8 cellular contexts compared by ENCODE assay signal in the genomic region with DNA sequence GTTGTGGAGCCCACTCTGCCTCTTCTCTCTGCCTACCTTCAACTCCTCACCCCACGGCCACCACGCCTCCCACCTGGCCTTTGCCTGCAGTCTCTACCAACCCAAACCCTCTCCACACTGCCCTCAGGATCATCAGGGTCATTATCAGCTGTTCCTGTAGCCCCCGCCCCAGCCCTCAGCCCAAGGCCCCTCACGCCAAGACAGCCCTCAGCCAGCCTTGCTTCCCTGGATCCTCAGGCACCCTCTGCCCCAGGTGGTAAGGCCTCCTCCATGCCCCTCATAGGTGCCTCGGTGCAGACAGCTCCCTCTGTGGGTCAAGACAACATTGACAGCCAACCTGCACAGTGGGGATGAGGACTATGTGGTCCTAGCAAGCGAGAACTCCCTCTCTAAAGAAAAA. TPM values are rescaled to one million over a fixed set of nuclear protein-coding genes. Genes with fewer than 3 reads are reported as not detected.
DNase-seq lines count a peak whose midpoint lies in the region; ATAC-seq, FAIRE-seq and TF ChIP-seq lines count a peak whose summit lies in the region.

No MANE protein-coding gene starts in this region.

- H3K4me1 ChIP-seq in BLaER1 treated with 17β-estradiol and CSF1 and Interleukin-3, amounts not matched to agents 10 nM and 100 nM, result peaks cover 76 to 92% (median 89%) of the 10 kb centered on the region in 10 experiments
- peaks cover 17% of the 10 kb centered on the region for H3K4me1 ChIP-seq in foreskin keratinocyte

- FAIRE-seq in frontal cortex (lab: Jason Lieb, UNC), result no peak

- peak overlapping the region; percentile 78 to 91 (median 82); a peak in 18 of 20 replicates for H3K4me3 ChIP-seq in BLaER1 treated with 17β-estradiol and CSF1 and Interleukin-3, amounts not matched to agents 10 nM and 100 nM

- no peaks in the 10 kb centered on the region for H3K27me3 Mint-ChIP-seq in stimulated activated naive B cell treated with anti-CD40 and anti-IgM and Interleukin-4, amounts not matched to agents 10 μg/mL and 1 μg/mL and 100 μg/mL, for 72 hours

- DNase-seq in HuH-7 (ENCODE audit: low spot score) (peak; percentile 96), activated T-cell treated with anti-CD3 and anti-CD28 coated beads for 48 hours (ENCODE audit: low read depth) (peak; percentile 52), foreskin keratinocyte (no peak), NCI-H524 treated with DMSO at 0.1 percent for 48 hours (lab: John Stamatoyannopoulos, UW) (no peak), frontal cortex (ENCODE audit: low spot score in 2 of 2) (no peak), G401 (ENCODE audit: low spot score) (no peak)
- DNase-seq in stimulated activated naive B cell treated with anti-CD40 and anti-IgM and Interleukin-4, amounts not matched to agents 10 μg/mL and 1 μg/mL and 100 μg/mL, for 72 hours, result no peak

- no peaks in the 10 kb centered on the region for H3K9me3 Mint-ChIP-seq in stimulated activated naive B cell treated with anti-CD40 and anti-IgM and Interleukin-4, amounts not matched to agents 10 μg/mL and 1 μg/mL and 100 μg/mL, for 72 hours

- H3K9me3 ChIP-seq in BLaER1 treated with 17β-estradiol and CSF1 and Interleukin-3, amounts not matched to agents 10 nM and 100 nM (replicated peaks in 1 of 11), result no peaks in the 10 kb centered on the region

- ATAC-seq in foreskin keratinocyte, result peak; percentile 23
- ATAC-seq in stimulated activated naive B cell treated with anti-CD40 and anti-IgM and Interleukin-4, amounts not matched to agents 10 μg/mL and 1 μg/mL and 100 μg/mL, for 72 hours (replicated peaks), result no peak

- H3K4me2 ChIP-seq in BLaER1 treated with 17β-estradiol and CSF1 and Interleukin-3, amounts not matched to agents 10 nM and 100 nM, result peak overlapping the region; percentile 87 to 100 (median 98)

- peaks cover 0 to 5% (median 0%) of the 10 kb centered on the region in 11 experiments; a peak in 2 of 22 replicates for H3K27me3 ChIP-seq in BLaER1 treated with 17β-estradiol and CSF1 and Interleukin-3, amounts not matched to agents 10 nM and 100 nM
- no peaks in the 10 kb centered on the region for H3K27me3 ChIP-seq in foreskin keratinocyte

- H3K4me1 Mint-ChIP-seq in stimulated activated naive B cell treated with anti-CD40 and anti-IgM and Interleukin-4, amounts not matched to agents 10 μg/mL and 1 μg/mL and 100 μg/mL, for 72 hours, result peaks cover 63 to 77% of the 10 kb centered on the region in 2 donors

- H3K36me3 Mint-ChIP-seq in stimulated activated naive B cell treated with anti-CD40 and anti-IgM and Interleukin-4, amounts not matched to agents 10 μg/mL and 1 μg/mL and 100 μg/mL, for 72 hours, result peaks cover 1 to 11% of the 10 kb centered on the region in 2 donors

- peak overlapping the region; percentile 56 for H3K27ac Mint-ChIP-seq in stimulated activated naive B cell treated with anti-CD40 and anti-IgM and Interleukin-4, amounts not matched to agents 10 μg/mL and 1 μg/mL and 100 μg/mL, for 72 hours

- H3K4me3 Mint-ChIP-seq in stimulated activated naive B cell treated with anti-CD40 and anti-IgM and Interleukin-4, amounts not matched to agents 10 μg/mL and 1 μg/mL and 100 μg/mL, for 72 hours, result peak overlapping the region; percentile 88 to 93

- peaks cover 0 to 13% (median 0%) of the 10 kb centered on the region in 11 experiments; a peak in 2 of 22 replicates for H3K36me3 ChIP-seq in BLaER1 treated with 17β-estradiol and CSF1 and Interleukin-3, amounts not matched to agents 10 nM and 100 nM

- peak; percentile 61 for TF ChIP-seq CTCF in foreskin keratinocyte (conservative IDR thresholded peaks at IDR 0.05)

- H4K20me1 ChIP-seq in BLaER1 treated with 17β-estradiol and CSF1 and Interleukin-3, amounts not matched to agents 10 nM and 100 nM, result peaks cover 62 to 66% (median 63%) of the 10 kb centered on the region in 11 experiments

- peak overlapping the region in 3 of 11 experiments; percentile 85 to 90 (median 88); a peak in 4 of 22 replicates for H3K27ac ChIP-seq in BLaER1 treated with 17β-estradiol and CSF1 and Interleukin-3, amounts not matched to agents 10 nM and 100 nM
- no peak overlapping the region for H3K27ac ChIP-seq in foreskin keratinocyte

- H3K9ac ChIP-seq in BLaER1 treated with 17β-estradiol and CSF1 and Interleukin-3, amounts not matched to agents 10 nM and 100 nM, result peak overlapping the region; percentile 80 to 94 (median 88); a peak in 19 of 22 replicates

- in situ Hi-C loops in G401 (cut with HindIII; ENCODE audit: low sequenced_read_pairs), result no loop called here

RNA-seq across cellular contexts. Expression of a gene that starts 1.7 kb away (rescaled TPM):
- total RNA-seq in foreskin keratinocyte (64.5 and 69.9 TPM in 2 replicates), frontal cortex (89.3 TPM)
- polyA plus RNA-seq in foreskin keratinocyte, result 42.6 and 48.6 TPM in 2 replicates
- 61.5 and 86.1 TPM in 2 replicates for total RNA-seq in G401 (2014; rRNA removed; shearing (Covaris generic))

RNA-seq across cellular contexts. Expression of a gene that starts 8.3 kb away (rescaled TPM):
- total RNA-seq in foreskin keratinocyte (0.95 and 2.0 TPM in 2 replicates), frontal cortex (not detected)
- 1.4 and 3.0 TPM in 2 replicates for polyA plus RNA-seq in foreskin keratinocyte
- not detected in 2 replicates for total RNA-seq in G401 (2014; rRNA removed; shearing (Covaris generic))

RNA-seq across cellular contexts. Expression of a gene that starts 13.6 kb away (rescaled TPM):
- total RNA-seq in foreskin keratinocyte, result not detected in 2 replicates
- 0.04 TPM in 1 of 2 replicates, not detected in the other for polyA plus RNA-seq in foreskin keratinocyte
- total RNA-seq in frontal cortex, result not detected
- total RNA-seq in G401 (2014; rRNA removed; shearing (Covaris generic)), result 1.9 TPM in 1 of 2 replicates, not detected in the other

RNA-seq across cellular contexts. Expression of a gene that starts 34.4 kb away (rescaled TPM):
- 39.3 and 44.0 TPM in 2 replicates for total RNA-seq in foreskin keratinocyte
- polyA plus RNA-seq in foreskin keratinocyte, result 56.2 and 65.4 TPM in 2 replicates
- 11.8 TPM for total RNA-seq in frontal cortex
- 40.6 and 45.7 TPM in 2 replicates for total RNA-seq in G401 (2014; rRNA removed; shearing (Covaris generic))

RNA-seq across cellular contexts. Expression of a gene that starts 34.9 kb away (rescaled TPM):
- total RNA-seq in foreskin keratinocyte, result 66.6 and 68.4 TPM in 2 replicates
- 54.9 and 56.9 TPM in 2 replicates for polyA plus RNA-seq in foreskin keratinocyte
- 42.4 TPM for total RNA-seq in frontal cortex
- 80.3 and 81.2 TPM in 2 replicates for total RNA-seq in G401 (2014; rRNA removed; shearing (Covaris generic))

Comparison
In these comparisons a context has a peak if more than half of its experiments do, and no peak if none do; other contexts are left out.
1. DNase-seq: peak in HuH-7 (single experiment) and activated T-cell treated with anti-CD3 and anti-CD28 coated beads for 48 hours (single experiment); none in foreskin keratinocyte (0 of 2), stimulated activated naive B cell treated with anti-CD40 and anti-IgM and Interleukin-4, amounts not matched to agents 10 μg/mL and 1 μg/mL and 100 μg/mL, for 72 hours (single experiment), NCI-H524 treated with DMSO at 0.1 percent for 48 hours (single experiment), frontal cortex (0 of 2) and G401 (single experiment).